8 cellular contexts compared by ENCODE assay signal in the genomic region with DNA sequence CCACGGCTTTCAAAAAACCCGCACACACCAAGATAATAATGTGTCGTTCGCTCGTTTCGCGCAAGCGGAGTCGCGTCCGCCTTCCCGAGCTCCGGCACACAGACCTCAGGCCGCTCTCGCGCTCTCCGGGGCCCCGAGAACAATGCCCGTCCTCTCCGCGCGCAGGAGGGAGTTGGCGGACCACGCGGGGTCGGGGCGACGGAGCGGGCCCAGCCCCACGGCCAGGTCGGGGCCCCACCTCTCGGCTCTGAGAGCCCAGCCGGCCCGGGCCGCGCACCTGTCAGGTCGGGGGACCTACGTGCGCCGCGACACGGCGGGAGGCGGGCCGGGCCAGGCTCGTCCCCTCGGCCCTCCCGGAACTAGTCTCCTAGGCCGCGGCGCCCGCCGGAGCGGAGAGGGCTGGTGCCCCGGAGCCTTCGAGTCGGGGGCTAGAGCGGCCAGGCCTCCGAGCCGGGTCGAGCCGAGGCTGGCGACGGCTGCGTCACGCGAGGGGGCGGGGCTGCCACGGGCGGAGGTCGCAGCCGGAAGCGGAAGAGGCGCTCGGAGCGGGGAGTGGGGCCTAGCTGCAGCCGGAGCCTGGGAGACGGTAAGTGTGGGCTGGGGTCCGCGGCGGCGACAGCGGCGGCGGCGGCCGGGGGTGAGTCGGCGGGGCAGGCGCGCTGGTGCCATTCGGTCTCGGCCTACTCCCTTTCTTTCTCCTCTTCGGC. TPM values are rescaled to one million over a fixed set of nuclear protein-coding genes. Genes with fewer than 3 reads are reported as not detected.
DNase-seq lines count a peak whose midpoint lies in the region; ATAC-seq and TF ChIP-seq lines count a peak whose summit lies in the region.

Gene CLK3, plus strand, starts transcription at position 524 of the 707 bp plus-strand sequence. CDS start 3,361 bp downstream, outside the sequence.

- POLR2A ChIA-PET in activated CD4-positive, alpha-beta T cell treated with anti-CD3 and anti-CD28 coated beads for 36 hours (lab: Charles Lee), result interaction anchor here (1.0 to 2.9 kb wide), 5 partner anchors 17 to 172 kb away, joined by 3 to 13 read pairs (median 4); partner anchors contain the start of gene ARID3B

- H3K4me1 Mint-ChIP-seq in activated CD4-positive, alpha-beta T cell treated with anti-CD3 and anti-CD28 coated beads for 36 hours, result peaks cover 40% of the 10 kb centered on the region

- CTCF ChIA-PET in activated CD4-positive, alpha-beta T cell treated with anti-CD3 and anti-CD28 coated beads for 36 hours (lab: Charles Lee), result interaction anchor here (1.2 to 13.6 kb wide), 7 partner anchors 18 to 172 kb away, joined by 4 to 170 read pairs (median 8); partner anchors contain the start of genes ARID3B and UBL7

- no peaks in the 10 kb centered on the region for H3K9me3 Mint-ChIP-seq in activated CD4-positive, alpha-beta T cell treated with anti-CD3 and anti-CD28 coated beads for 36 hours (ENCODE audit: low read depth)

- ATAC-seq in HG03439 (IDR thresholded peaks at IDR 0.05; ENCODE audit: unreplicated experiment), result peak; percentile 75
- peak; percentile 90 for ATAC-seq in activated CD4-positive, alpha-beta T cell treated with anti-CD3 and anti-CD28 coated beads for 36 hours

- no peak for TF ChIP-seq CTCF in choroid plexus epithelial cell (conservative IDR thresholded peaks at IDR 0.05; ENCODE audit: low read depth, low read length)

- H3K4me3 Mint-ChIP-seq in activated CD4-positive, alpha-beta T cell treated with anti-CD3 and anti-CD28 coated beads for 36 hours, result peak within 1 kb of the TSS; percentile 93

- H3K27me3 Mint-ChIP-seq in activated CD4-positive, alpha-beta T cell treated with anti-CD3 and anti-CD28 coated beads for 36 hours, result no peaks in the 10 kb centered on the region

- H3K4me3 ChIP-seq in choroid plexus epithelial cell (ENCODE audit: low read depth, low read length), result peak within 1 kb of the TSS; percentile 97

- H3K27ac Mint-ChIP-seq in activated CD4-positive, alpha-beta T cell treated with anti-CD3 and anti-CD28 coated beads for 36 hours, result peak within 1 kb of the TSS; percentile 95

- intact Hi-C loops in activated CD4-positive, alpha-beta T cell treated with anti-CD3 and anti-CD28 coated beads for 36 hours (cut with DNase I, micrococcal nuclease), result loop anchor here (1.0 to 10.0 kb wide), 19 partner anchors 17 to 1287 kb away; partner anchors contain the start of genes UBL7 (in 2 of the 2), ARID3B (in 1 of the 2), COX5A (in 1 of the 2) and EDC3 (in 1 of the 2)

- peak; percentile 97 for DNase-seq in Ammon's horn (ENCODE audit: low spot score)
- DNase-seq in GM19238 (ENCODE audit: insufficient read length, low spot score), result peak; percentile 99
- DNase-seq in NCI-H524 (lab: John Stamatoyannopoulos, UW), result peak; percentile 90 to 97
- DNase-seq in activated CD4-positive, alpha-beta T cell treated with anti-CD3 and anti-CD28 coated beads for 36 hours, result peak; percentile 99
- DNase-seq in choroid plexus epithelial cell (ENCODE audit: low read depth), result peak; percentile 92
- DNase-seq in kidney tubule cell (ENCODE audit: low spot score), result peak; percentile 96
- DNase-seq in stimulated activated CD4-positive, alpha-beta T cell treated with anti-CD3 and anti-CD28 coated beads, Interleukin-1b, Interleukin-23, amount 100 ng/mL, for 24 hours (ENCODE audit: low read depth in 4 of 4, low spot score in 1 of 4), result peak; percentile 93 to 97 (median 96)

- peaks cover 28% of the 10 kb centered on the region for H3K36me3 Mint-ChIP-seq in activated CD4-positive, alpha-beta T cell treated with anti-CD3 and anti-CD28 coated beads for 36 hours (ENCODE audit: low read depth)

RNA-seq across cellular contexts. Expression of gene CLK3, which starts in this region (rescaled TPM):
- total RNA-seq in activated CD4-positive, alpha-beta T cell treated with anti-CD3 and anti-CD28 coated beads for 36 hours, result 100 to 1,000 TPM; 130 to 175 TPM

Comparison
In these comparisons a context has a peak if more than half of its experiments do, and no peak if none do; other contexts are left out.
1. Peak in every context shown above with its lines: DNase-seq, ATAC-seq and H3K4me3 ChIP-seq.